ENCODE assay signal across 11 cellular contexts in the genomic region with DNA sequence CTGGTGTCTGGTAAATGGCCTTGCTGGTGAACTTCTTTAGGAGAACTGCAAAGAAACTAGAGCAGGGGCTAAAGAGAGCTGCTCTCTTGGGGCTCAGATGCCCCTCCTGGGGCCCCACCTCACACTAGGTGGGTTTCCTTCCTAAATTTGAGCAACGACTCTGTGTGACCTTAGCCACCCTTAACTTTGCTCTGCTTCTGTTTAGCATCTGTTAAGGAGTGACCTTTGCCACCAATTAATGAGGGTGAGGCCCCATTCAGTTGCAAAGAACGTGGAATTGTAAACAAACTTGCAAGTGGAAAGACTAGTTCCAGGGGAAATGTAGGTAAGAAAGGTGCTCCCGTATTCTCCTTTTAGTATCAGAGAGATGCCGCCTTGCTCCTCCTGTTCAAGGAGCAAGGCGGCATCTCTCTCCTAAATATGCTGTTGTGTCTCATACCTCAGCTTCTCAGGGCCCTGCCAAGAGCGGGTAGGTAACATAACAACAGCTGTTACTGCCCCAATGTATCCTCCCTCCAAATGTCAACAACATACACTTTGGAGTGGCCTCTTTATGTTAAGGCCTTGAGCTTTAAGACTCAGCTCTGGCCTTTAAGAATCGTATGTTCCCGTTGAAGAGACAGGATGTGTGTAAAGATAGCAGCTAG.
DNase-seq lines count a peak whose midpoint lies in the region; ATAC-seq and TF ChIP-seq lines count a peak whose summit lies in the region.
"Had no signal": no experiment of that assay in that cellular context is flagged by ENCODE, and none has a peak within 500 bp of the region (broad histone marks: within the 10 kb centered on the region; RNA-seq: fewer than 3 reads in every experiment).

No MANE protein-coding gene starts in this region.

- H3K4me3 Mint-ChIP-seq in activated naive CD8-positive, alpha-beta T cell treated with anti-CD3 and anti-CD28 coated beads, Interleukin-2, amount 10 ng/mL, durations not matched to agents 7 days and 5 days = peak overlapping the region; percentile 21

- peaks cover 3% of the 10 kb centered on the region for H3K9me3 Mint-ChIP-seq in activated naive CD8-positive, alpha-beta T cell treated with anti-CD3 and anti-CD28 coated beads, Interleukin-2, amount 10 ng/mL, durations not matched to agents 7 days and 5 days

- H3K9me3 ChIP-seq in HUES48 (ENCODE audit: control insufficient read depth, insufficient read depth, low read length) (no peaks in the 10 kb centered on the region), mucosa of rectum (ENCODE audit: control insufficient read depth in 2 of 2, low read length in 2 of 2) (no peaks in the 10 kb centered on the region), uterus (no peaks in the 10 kb centered on the region)
- H3K9me3 ChIP-seq: ovary had no signal

- peaks cover 13% of the 10 kb centered on the region for H3K36me3 Mint-ChIP-seq in activated naive CD8-positive, alpha-beta T cell treated with anti-CD3 and anti-CD28 coated beads, Interleukin-2, amount 10 ng/mL, durations not matched to agents 7 days and 5 days

- DNase-seq in DMS153 (lab: John Stamatoyannopoulos, UW) = peak; percentile 23
- DNase-seq in activated naive CD8-positive, alpha-beta T cell treated with anti-CD3 and anti-CD28 coated beads, Interleukin-2, amount 10 ng/mL, durations not matched to agents 7 days and 5 days = no peak
- DNase-seq in occipital lobe (lab: John Stamatoyannopoulos, UW) = no peak
- DNase-seq in uterus = no peak
- DNase-seq: activated effector memory CD4-positive, alpha-beta T cell treated with anti-CD3 and anti-CD28 coated beads, Interleukin-2, amount 50 U/mL, for 16 hours had no signal

- no peak for TF ChIP-seq POLR2A in uterus (IDR thresholded peaks at IDR 0.05)

- peak overlapping the region; percentile 50 for H3K4me3 ChIP-seq in HUES48 (ENCODE audit: low read depth, low read length)
- no peak overlapping the region for H3K4me3 ChIP-seq in mucosa of rectum (ENCODE audit: low read length in 2 of 2)
- no peak overlapping the region for H3K4me3 ChIP-seq in uterus
- H3K4me3 ChIP-seq: ovary had no signal

- intact Hi-C loops in uterus (cut with DNase I; ENCODE audit: low total_unique reads) = no loop called here

- POLR2A ChIA-PET in activated naive CD8-positive, alpha-beta T cell treated with anti-CD3 and anti-CD28 coated beads, Interleukin-2, amount 10 ng/mL, durations not matched to agents 7 days and 5 days (lab: Charles Lee) = interaction anchor here (1.0 to 3.9 kb wide), 9 partner anchors 13 to 77 kb away, joined by 3 to 37 read pairs (median 5); partner anchors contain the start of gene FUT8

- H3K27me3 ChIP-seq in HUES48 (ENCODE audit: control insufficient read depth, insufficient read depth, low read length) (peaks cover 46% of the 10 kb centered on the region), mucosa of rectum (ENCODE audit: control insufficient read depth in 2 of 2, insufficient read depth in 2 of 2, low read length in 2 of 2) (no peaks in the 10 kb centered on the region), uterus (no peaks in the 10 kb centered on the region)
- H3K27me3 ChIP-seq: ovary had no signal

- H3K27ac ChIP-seq in HUES48 (ENCODE audit: low read depth, low read length) = peak overlapping the region; percentile 82
- H3K27ac ChIP-seq in mucosa of rectum (ENCODE audit: low read depth in 2 of 2, low read length in 2 of 2) = peak overlapping the region; percentile 75 to 92
- H3K27ac ChIP-seq in uterus = peak overlapping the region in 1 of 2 donors; percentile 35
- H3K27ac ChIP-seq: ovary had no signal

- peaks cover 59% of the 10 kb centered on the region for H3K4me1 Mint-ChIP-seq in activated naive CD8-positive, alpha-beta T cell treated with anti-CD3 and anti-CD28 coated beads, Interleukin-2, amount 10 ng/mL, durations not matched to agents 7 days and 5 days

- TF ChIP-seq CTCF in uterus (IDR thresholded peaks at IDR 0.05) = no peak

- no peak for ATAC-seq in activated naive CD8-positive, alpha-beta T cell treated with anti-CD3 and anti-CD28 coated beads, Interleukin-2, amount 10 ng/mL, durations not matched to agents 7 days and 5 days (ENCODE audit: low read depth)
- no peak for ATAC-seq in GM18858 (IDR thresholded peaks at IDR 0.05; ENCODE audit: unreplicated experiment)
- no peak for ATAC-seq in GM21786 (IDR thresholded peaks at IDR 0.05; ENCODE audit: unreplicated experiment)
- ATAC-seq: Panc1 had no signal

- no peaks in the 10 kb centered on the region for H3K27me3 Mint-ChIP-seq in activated naive CD8-positive, alpha-beta T cell treated with anti-CD3 and anti-CD28 coated beads, Interleukin-2, amount 10 ng/mL, durations not matched to agents 7 days and 5 days

- H3K4me1 ChIP-seq in HUES48 (ENCODE audit: control insufficient read depth, insufficient read depth, low read length) (peaks cover 34% of the 10 kb centered on the region), mucosa of rectum (ENCODE audit: control insufficient read depth in 2 of 2, insufficient read depth in 2 of 2, low read length in 2 of 2) (peaks cover 26 to 32% of the 10 kb centered on the region in 2 donors), uterus (peaks cover 0 to 4% of the 10 kb centered on the region in 2 donors)

- H3K36me3 ChIP-seq in HUES48 (ENCODE audit: control insufficient read depth, insufficient read depth, low read length) (no peaks in the 10 kb centered on the region), mucosa of rectum (ENCODE audit: control insufficient read depth in 2 of 2, insufficient read depth in 2 of 2, low read length in 2 of 2) (no peaks in the 10 kb centered on the region), uterus (no peaks in the 10 kb centered on the region)
- H3K36me3 ChIP-seq: ovary had no signal

- H3K27ac Mint-ChIP-seq in activated naive CD8-positive, alpha-beta T cell treated with anti-CD3 and anti-CD28 coated beads, Interleukin-2, amount 10 ng/mL, durations not matched to agents 7 days and 5 days = peak overlapping the region; percentile 85

- H3K9ac ChIP-seq in HUES48 (ENCODE audit: low read depth, low read length) (peak overlapping the region; percentile 16), mucosa of rectum (ENCODE audit: low read depth in 1 of 2, low read length in 2 of 2) (peak overlapping the region; percentile 28 to 49)
